In the genomic region with DNA sequence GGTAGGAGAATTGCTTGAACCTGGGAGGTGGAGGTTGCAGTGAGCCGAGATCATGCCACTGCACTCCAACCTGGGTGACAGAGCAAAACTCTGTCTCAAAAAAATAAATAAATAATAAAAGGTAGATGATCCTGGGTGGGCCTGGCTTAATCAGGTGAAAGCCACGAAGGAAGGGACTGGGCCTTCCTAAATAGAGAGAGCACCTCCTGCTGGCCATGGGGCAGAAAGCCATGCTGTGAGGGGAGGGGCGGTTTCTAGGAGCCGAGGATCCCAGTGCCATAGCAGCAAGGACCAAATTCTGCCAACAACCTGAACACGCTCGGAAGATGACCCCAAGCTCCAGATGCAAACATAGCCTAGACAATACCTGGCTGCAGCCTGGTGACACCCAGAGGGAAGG, we compare ENCODE assay signal across 1 cellular context.
TF ChIP-seq lines count a peak whose summit lies in the region.

No MANE protein-coding gene starts in this region.

TF ChIP-seq in SK-N-SH, 30 proteins besides CTCF, POLR2A, EP300 and RAD21 (continued from another document):
- TF ChIP-seq FOXM1 (IDR thresholded peaks at IDR 0.05; ENCODE audit: low read depth), result no peak
- TF ChIP-seq TAF1 (IDR thresholded peaks at IDR 0.05; ENCODE audit: borderline replicate concordance, low read depth, low read length), result no peak
- TF ChIP-seq YY1 (IDR thresholded peaks at IDR 0.05; ENCODE audit: low read depth), result no peak
- TF ChIP-seq CHD2 (IDR thresholded peaks at IDR 0.05; ENCODE audit: low read length, partially characterized antibody), result no peak
